ENCODE assay signal across 16 cellular contexts in genomic region chr9:94801242-94801641, GRCh38.
DNase-seq lines count a peak whose midpoint lies in the region; ATAC-seq and TF ChIP-seq lines count a peak whose summit lies in the region.
"Had no signal": no experiment of that assay in that cellular context is flagged by ENCODE, and none has a peak within 500 bp of the region (broad histone marks: within the 10 kb centered on the region; RNA-seq: fewer than 3 reads in every experiment).

No MANE protein-coding gene starts in this region.

- peaks cover 46% of the 10 kb centered on the region for H3K4me1 ChIP-seq in Panc1 (ENCODE audit: control insufficient read depth, insufficient read depth, low read length)
- peaks cover 43 to 88% of the 10 kb centered on the region in 2 donors for H3K4me1 ChIP-seq in thoracic aorta (ENCODE audit: control insufficient read depth in 1 of 2, low read depth in 2 of 2)

- H3K9me3 ChIP-seq in Panc1 (ENCODE audit: control insufficient read depth, insufficient read depth, low read depth, low read length) (no peaks in the 10 kb centered on the region), thoracic aorta (no peaks in the 10 kb centered on the region)
- H3K9me3 ChIP-seq in CD4-positive, alpha-beta T cell (ENCODE audit: control insufficient read depth, low read length): no peaks in the 10 kb centered on the region
- H3K9me3 ChIP-seq: colonic mucosa, pancreas, Peyer's patch had no signal

- H3K4me3 ChIP-seq in Panc1 (ENCODE audit: low read depth in 2 of 2, low read length in 2 of 2) (no peak overlapping the region), thoracic aorta (peak overlapping the region; percentile 51)
- H3K4me3 ChIP-seq: colonic mucosa, lung, pancreas, Peyer's patch had no signal

- H3K36me3 Mint-ChIP-seq in nephron (ENCODE audit: low read depth) (peaks cover 26% of the 10 kb centered on the region), CD14-positive monocyte (peaks cover 35 to 38% of the 10 kb centered on the region in 2 donors)
- peaks cover 55% of the 10 kb centered on the region for H3K36me3 Mint-ChIP-seq in CD4-positive, alpha-beta T cell (ENCODE audit: low read depth)

- H3K9me3 Mint-ChIP-seq in nephron: no peaks in the 10 kb centered on the region
- H3K9me3 Mint-ChIP-seq in CD14-positive monocyte: no peaks in the 10 kb centered on the region
- H3K9me3 Mint-ChIP-seq in CD4-positive, alpha-beta T cell: no peaks in the 10 kb centered on the region
- H3K9me3 Mint-ChIP-seq: activated naive CD4-positive, alpha-beta T cell treated with anti-CD3 and anti-CD28 coated beads, Interleukin-2, amount 50 U/mL, for 24 hours; stimulated activated naive CD8-positive, alpha-beta T cell treated with anti-CD3 and anti-CD28 coated beads, Interleukin-15, amount 100 ng/mL, for 72 hours had no signal

- H3K4me3 Mint-ChIP-seq in nephron (no peak overlapping the region), CD14-positive monocyte (no peak overlapping the region)
- H3K4me3 Mint-ChIP-seq in CD4-positive, alpha-beta T cell: no peak overlapping the region
- H3K4me3 Mint-ChIP-seq: activated naive CD4-positive, alpha-beta T cell treated with anti-CD3 and anti-CD28 coated beads, Interleukin-2, amount 50 U/mL, for 24 hours; stimulated activated naive CD8-positive, alpha-beta T cell treated with anti-CD3 and anti-CD28 coated beads, Interleukin-15, amount 100 ng/mL, for 72 hours had no signal

- peak overlapping the region in 2 of 3 experiments; percentile 50 to 51 for H3K27ac Mint-ChIP-seq in nephron
- H3K27ac Mint-ChIP-seq in CD14-positive monocyte: no peak overlapping the region
- H3K27ac Mint-ChIP-seq in CD4-positive, alpha-beta T cell: no peak overlapping the region
- H3K27ac Mint-ChIP-seq: activated naive CD4-positive, alpha-beta T cell treated with anti-CD3 and anti-CD28 coated beads, Interleukin-2, amount 50 U/mL, for 24 hours; stimulated activated naive CD8-positive, alpha-beta T cell treated with anti-CD3 and anti-CD28 coated beads, Interleukin-15, amount 100 ng/mL, for 72 hours had no signal

- POLR2A ChIA-PET in Panc1 (lab: Charles Lee): no interaction called here
- POLR2A ChIA-PET in CD4-positive, alpha-beta T cell (lab: Charles Lee): no interaction called here

- no peak for ATAC-seq in Panc1
- no peak for ATAC-seq in thoracic aorta (ENCODE audit: insufficient number of reproducible peaks, low FRiP score, low read depth)
- no peak for ATAC-seq in GM18907 (IDR thresholded peaks at IDR 0.05; ENCODE audit: unreplicated experiment)
- no peak for ATAC-seq in CD4-positive, alpha-beta T cell (ENCODE audit: poor library complexity)
- ATAC-seq: stimulated activated naive CD8-positive, alpha-beta T cell treated with anti-CD3 and anti-CD28 coated beads, Interleukin-15, amount 100 ng/mL, for 72 hours had no signal

- H3K36me3 ChIP-seq in Panc1 (ENCODE audit: control insufficient read depth, insufficient read depth, low read length) (no peaks in the 10 kb centered on the region), thoracic aorta (no peaks in the 10 kb centered on the region)
- H3K36me3 ChIP-seq: colonic mucosa, pancreas had no signal

- H3K4me1 Mint-ChIP-seq in nephron (peaks cover 65% of the 10 kb centered on the region), CD14-positive monocyte (peaks cover 17% of the 10 kb centered on the region)
- H3K4me1 Mint-ChIP-seq in CD4-positive, alpha-beta T cell (ENCODE audit: low read depth): no peaks in the 10 kb centered on the region

- H3K27ac ChIP-seq in Panc1 (ENCODE audit: low read length) (peak overlapping the region; percentile 68; the same call in 1 of the 2 replicates), thoracic aorta (peak overlapping the region; percentile 96 to 98)
- H3K27ac ChIP-seq in CD4-positive, alpha-beta T cell (ENCODE audit: low read depth, low read length): no peak overlapping the region
- H3K27ac ChIP-seq: colonic mucosa had no signal

- in situ Hi-C loops in Panc1 (cut with HindIII; ENCODE audit: low pct_unique_long_range_greater_than_20kb, low sequenced_read_pairs): no loop called here

- TF ChIP-seq CTCF in Panc1 (IDR thresholded peaks at IDR 0.05): no peak
- TF ChIP-seq CTCF in nephron (IDR thresholded peaks at IDR 0.05; ENCODE audit: unreplicated experiment in 3 of 3): no peak
- no peak for TF ChIP-seq CTCF in thoracic aorta (IDR thresholded peaks at IDR 0.05)
- TF ChIP-seq CTCF in CD14-positive monocyte (IDR thresholded peaks at IDR 0.05): no peak
- no peak for TF ChIP-seq CTCF in CD4-positive, alpha-beta T cell (IDR thresholded peaks at IDR 0.05)

- no peaks in the 10 kb centered on the region for H3K27me3 Mint-ChIP-seq in nephron (ENCODE audit: low read depth)
- peaks cover 0 to 1% (median 0%) of the 10 kb centered on the region in 3 donors for H3K27me3 Mint-ChIP-seq in CD14-positive monocyte (ENCODE audit: low read depth in 3 of 3)
- no peaks in the 10 kb centered on the region for H3K27me3 Mint-ChIP-seq in CD4-positive, alpha-beta T cell
- H3K27me3 Mint-ChIP-seq: activated naive CD4-positive, alpha-beta T cell treated with anti-CD3 and anti-CD28 coated beads, Interleukin-2, amount 50 U/mL, for 24 hours; stimulated activated naive CD8-positive, alpha-beta T cell treated with anti-CD3 and anti-CD28 coated beads, Interleukin-15, amount 100 ng/mL, for 72 hours had no signal

- DNase-seq in Panc1 (ENCODE audit: low read depth, low spot score) (no peak), dermis blood vessel endothelial cell (peak; percentile 20), thoracic aorta (ENCODE audit: low spot score) (no peak), CD14-positive monocyte (ENCODE audit: low spot score) (no peak)
- no peak for DNase-seq in effector CD8-positive, alpha-beta T cell (lab: John Stamatoyannopoulos, UW)
- DNase-seq in CD4-positive, alpha-beta T cell: no peak
- DNase-seq: colonic mucosa; COR-L47; NCI-H446; pancreas; Peyer's patch; stimulated activated naive CD8-positive, alpha-beta T cell treated with anti-CD3 and anti-CD28 coated beads, Interleukin-15, amount 100 ng/mL, for 72 hours had no signal

- intact Hi-C loops in Panc1 (cut with micrococcal nuclease; ENCODE audit: unreplicated experiment): no loop called here
- intact Hi-C loops in CD14-positive monocyte (cut with micrococcal nuclease): no loop called here
- intact Hi-C loops in CD4-positive, alpha-beta T cell (cut with DNase I, micrococcal nuclease): no loop called here

- CTCF ChIA-PET in Panc1 (lab: Charles Lee): no interaction called here
- CTCF ChIA-PET in CD4-positive, alpha-beta T cell (lab: Charles Lee): no interaction called here

- H3K27me3 ChIP-seq in Panc1 (ENCODE audit: control insufficient read depth, insufficient read depth, low read length) (no peaks in the 10 kb centered on the region), thoracic aorta (replicated peaks; ENCODE audit: insufficient read depth) (no peaks in the 10 kb centered on the region)
- H3K27me3 ChIP-seq in CD4-positive, alpha-beta T cell (ENCODE audit: control insufficient read depth, insufficient read depth, low read length): no peaks in the 10 kb centered on the region
- H3K27me3 ChIP-seq: colonic mucosa, pancreas, Peyer's patch had no signal

- no TSS peak for BruUV-seq in Panc1 (replicated peaks; lab: Mats Ljungman, UMichigan)

Comparison
In these comparisons a context has a peak if more than half of its experiments do, and no peak if none do; other contexts are left out.
1. H3K27ac Mint-ChIP-seq: peak in nephron (2 of 3); none in CD14-positive monocyte (0 of 7) and CD4-positive, alpha-beta T cell (single experiment).